In genomic region chr6:9085054-9085746, GRCh38 we compare ENCODE assay signal across 25 cellular contexts.
A peak's percentile ranks its signal among the peaks of the same experiment; 100 is the strongest.
DNase-seq lines count a peak whose midpoint lies in the region; ATAC-seq and TF ChIP-seq lines count a peak whose summit lies in the region.
"Had no signal": no experiment of that assay in that cellular context is flagged by ENCODE, and none has a peak within 500 bp of the region (broad histone marks: within the 10 kb centered on the region; RNA-seq: fewer than 3 reads in every experiment).

No MANE protein-coding gene starts in this region.

- H3K9ac ChIP-seq in DND-41 (ENCODE audit: low read depth, low read length): no peak overlapping the region

- no peaks in the 10 kb centered on the region for H3K79me2 ChIP-seq in DND-41 (ENCODE audit: insufficient read depth, low read length)

- ATAC-seq in DND-41 (ENCODE audit: insufficient read depth, low read depth): peak; percentile 60; the same call in 2 of the 3 replicates
- ATAC-seq: activated T-helper 17 cell treated with anti-CD3 and anti-CD28 coated beads, Interleukin-2, amount 50 U/mL, for 72 hours; gastrocnemius medialis; natural killer cell treated with Interleukin-12 subunit alpha and Interleukin-12 subunit beta and Interleukin-15 and Interleukin-18, amount 100 ng/mL, for 72 hours; psoas muscle; sciatic nerve had no signal

- H3K36me3 ChIP-seq in DND-41 (ENCODE audit: insufficient read depth, low read length): no peaks in the 10 kb centered on the region
- H3K36me3 ChIP-seq: gastrocnemius medialis, HAP-1, SJCRH30, stomach, vagina had no signal

- no peaks in the 10 kb centered on the region for H4K20me1 ChIP-seq in DND-41 (ENCODE audit: insufficient read depth, low read length)

- H3K4me1 ChIP-seq in DND-41 (ENCODE audit: insufficient read depth, low read length): no peaks in the 10 kb centered on the region
- H3K4me1 ChIP-seq: gastrocnemius medialis, HAP-1, psoas muscle, SJCRH30, stomach, vagina had no signal

- H3K27me3 ChIP-seq in DND-41 (ENCODE audit: insufficient read depth, low read length, poor library complexity): no peaks in the 10 kb centered on the region
- H3K27me3 ChIP-seq: gastrocnemius medialis, SJCRH30, stomach, vagina had no signal

- no peak overlapping the region for H3K4me3 ChIP-seq in DND-41 (ENCODE audit: low read depth in 1 of 2, low read length in 2 of 2)
- H3K4me3 ChIP-seq: dorsolateral prefrontal cortex, gastrocnemius medialis, HAP-1, psoas muscle, SJCRH30, stomach, vagina had no signal

- H3K9me3 ChIP-seq in DND-41 (ENCODE audit: insufficient read depth, low read length, severe bottlenecking): no peaks in the 10 kb centered on the region
- H3K9me3 ChIP-seq: gastrocnemius medialis, HAP-1, psoas muscle, SJCRH30, stomach, vagina had no signal

- DNase-seq in NCI-H2107 treated with DMSO at 0.1 percent for 48 hours (lab: John Stamatoyannopoulos, UW; ENCODE audit: unreplicated experiment) (peak; percentile 46), NCI-H2107 (lab: John Stamatoyannopoulos, UW) (no peak), DND-41 (no peak), NCI-H69 (lab: John Stamatoyannopoulos, UW) (peak; percentile 58), iPS-NIHi7 (ENCODE audit: extremely low spot score) (peak; percentile 14), SHP77 (lab: John Stamatoyannopoulos, UW) (no peak)
- no peak for DNase-seq in stimulated activated CD4-positive, alpha-beta T cell treated with anti-CD3 and anti-CD28 coated beads, Interleukin-4, amount 100 ng/mL, for 1 hour
- no peak for DNase-seq in activated CD8-positive, alpha-beta memory T cell treated with anti-CD3 and anti-CD28 coated beads, Interleukin-2, amount 50 U/mL, for 48 hours
- DNase-seq: ACHN; activated CD8-positive, alpha-beta memory T cell treated with anti-CD3 and anti-CD28 coated beads, Interleukin-2, amount 50 U/mL, for 4 hours; DMS79; dorsolateral prefrontal cortex; gastrocnemius medialis; GDM1; MM.1S; NCI-H1694; NCI-H226; psoas muscle; stomach had no signal

- H3K4me2 ChIP-seq in DND-41 (ENCODE audit: insufficient read depth, low read length): no peak overlapping the region

- no peak for TF ChIP-seq CTCF in DND-41 (IDR thresholded peaks at IDR 0.05; ENCODE audit: borderline replicate concordance, extremely low read depth, low read length, poor library complexity, severe bottlenecking)

- H3K27ac ChIP-seq in DND-41 (ENCODE audit: low read length): no peak overlapping the region
- H3K27ac ChIP-seq: dorsolateral prefrontal cortex, gastrocnemius medialis, psoas muscle, SJCRH30, stomach, vagina had no signal

- no peak overlapping the region for H2AFZ ChIP-seq in DND-41 (ENCODE audit: low read depth, low read length)

Comparison
In these comparisons a context has a peak if more than half of its experiments do, and no peak if none do; other contexts are left out.
1. DNase-seq: peak in NCI-H2107 treated with DMSO at 0.1 percent for 48 hours (single experiment), NCI-H69 (single experiment) and iPS-NIHi7 (single experiment); none in NCI-H2107 (single experiment), DND-41 (single experiment), stimulated activated CD4-positive, alpha-beta T cell treated with anti-CD3 and anti-CD28 coated beads, Interleukin-4, amount 100 ng/mL, for 1 hour (single experiment), activated CD8-positive, alpha-beta memory T cell treated with anti-CD3 and anti-CD28 coated beads, Interleukin-2, amount 50 U/mL, for 48 hours (single experiment) and SHP77 (0 of 2).